In genomic region chr1:78114034-78114956, GRCh38 we compare ENCODE assay signal across 9 cellular contexts.
DNase-seq lines count a peak whose midpoint lies in the region; ATAC-seq, FAIRE-seq and TF ChIP-seq lines count a peak whose summit lies in the region.
"Had no signal": no experiment of that assay in that cellular context is flagged by ENCODE, and none has a peak within 500 bp of the region (broad histone marks: within the 10 kb centered on the region; RNA-seq: fewer than 3 reads in every experiment).

No MANE protein-coding gene starts in this region.

- intact Hi-C loops in body of pancreas (cut with DNase I), result loop anchor here (10.0 kb wide), 2 partner anchors 59 to 149 kb away; no protein-coding TSS in a partner anchor

- CTCF ChIA-PET in A549 (lab: Yijun Ruan, JAX) (interaction anchor here (0.6 to 3.3 kb wide), 36 partner anchors 12 to 391 kb away, joined by 3 to 57 read pairs (median 4); partner anchors contain the start of genes DNAJB4 and FUBP1), T-cell (lab: Charles Lee) (interaction anchor here (0.6 to 2.2 kb wide), 33 partner anchors 9 to 1876 kb away, joined by 3 to 18 read pairs (median 4); partner anchors contain the start of genes DNAJB4 (in 2 of the 2), FUBP1 (in 1 of the 2) and MIGA1 (in 1 of the 2))

- H3K4me3 ChIP-seq in A549 (no peak overlapping the region), body of pancreas (no peak overlapping the region), iPS DF 6.9 (ENCODE audit: low read length) (no peak overlapping the region)

- ATAC-seq in A549 (peak; percentile 86 to 88), GM18499 (IDR thresholded peaks at IDR 0.05; ENCODE audit: insufficient read depth, unreplicated experiment) (peak; percentile 78), HG02870 (IDR thresholded peaks at IDR 0.05; ENCODE audit: unreplicated experiment) (peak; percentile 90), T-cell (replicated peaks in 1 of 4) (peak; percentile 79 to 90 (median 84)), body of pancreas (peak; percentile 91)

- no peak overlapping the region for H3K27ac Mint-ChIP-seq in T-cell
- H3K27ac Mint-ChIP-seq: stimulated activated naive CD8-positive, alpha-beta T cell treated with anti-CD3 and anti-CD28 coated beads, Interleukin-15, Interleukin-2, amounts not matched to agents 100 ng/mL and 50 ng/mL, for 24 hours had no signal

- peak overlapping the region; percentile 3 to 40; a peak in 3 of 6 replicates for H3K27ac ChIP-seq in A549
- peak overlapping the region; percentile 9 to 48 (median 39) for H3K27ac ChIP-seq in body of pancreas
- no peak overlapping the region for H3K27ac ChIP-seq in iPS DF 6.9 (ENCODE audit: low read length)

- peak; percentile 48 to 70 for DNase-seq in A549 (ENCODE audit: low read depth in 1 of 2, low spot score in 1 of 2)
- peak; percentile 52 for DNase-seq in NCI-H1417 treated with DMSO at 0.1 percent for 48 hours (lab: John Stamatoyannopoulos, UW)
- peak; percentile 3 to 59 (median 40) for DNase-seq in T-cell
- DNase-seq in body of pancreas, result peak; percentile 63 to 76 (median 71)
- DNase-seq in iPS DF 6.9 (ENCODE audit: low read depth, low spot score), result peak; percentile 31
- peak; percentile 66 for DNase-seq in stimulated activated CD4-positive, alpha-beta T cell treated with anti-CD3 and anti-CD28 coated beads, Interleukin-15, amount 100 ng/mL, for 24 hours

- FAIRE-seq in A549 (lab: Jason Lieb, UNC), result no peak

- TF ChIP-seq CTCF in A549 (IDR thresholded peaks at IDR 0.05) (peak; percentile 97), body of pancreas (IDR thresholded peaks at IDR 0.05) (peak; percentile 69 to 98 (median 97))

- H3K27me3 Mint-ChIP-seq in T-cell, result peaks cover 0 to 3% of the 10 kb centered on the region in 2 donors
- H3K27me3 Mint-ChIP-seq: stimulated activated naive CD8-positive, alpha-beta T cell treated with anti-CD3 and anti-CD28 coated beads, Interleukin-15, Interleukin-2, amounts not matched to agents 100 ng/mL and 50 ng/mL, for 24 hours had no signal

- H3K9me3 ChIP-seq in A549 (no peaks in the 10 kb centered on the region), body of pancreas (no peaks in the 10 kb centered on the region), iPS DF 6.9 (ENCODE audit: control insufficient read depth, insufficient read depth, low read length) (no peaks in the 10 kb centered on the region)

- H3K36me3 ChIP-seq in body of pancreas (replicated peaks in 1 of 2; ENCODE audit: insufficient read depth in 1 of 2, low read depth in 2 of 2) (peaks cover 0 to under 1% of the 10 kb centered on the region in 2 donors), iPS DF 6.9 (ENCODE audit: control insufficient read depth, insufficient read depth, low read length) (no peaks in the 10 kb centered on the region)

- no peak for TF ChIP-seq POLR2A in A549 (IDR thresholded peaks at IDR 0.05; ENCODE audit: low read length)
- TF ChIP-seq POLR2A in body of pancreas (IDR thresholded peaks at IDR 0.05), result no peak

- POLR2A ChIA-PET in A549 (lab: Yijun Ruan, JAX), result interaction anchor here (1.0 to 3.4 kb wide), 2 partner anchors 110 to 135 kb away, joined by 5 to 27 read pairs; partner anchors contain the start of genes DNAJB4 and FUBP1
- POLR2A ChIA-PET in T-cell (lab: Charles Lee), result interaction anchor here (0.5 to 1.1 kb wide), 4 partner anchors 33 to 134 kb away, joined by 3 to 5 read pairs (median 4); partner anchors contain the start of gene DNAJB4 (in 1 of the 2)

- H3K4me2 ChIP-seq in A549, result no peak overlapping the region; the same call in 2 of the 3 replicates

- H3K36me3 Mint-ChIP-seq in T-cell, result no peaks in the 10 kb centered on the region

- no peaks in the 10 kb centered on the region for H3K9me3 Mint-ChIP-seq in T-cell
- H3K9me3 Mint-ChIP-seq: stimulated activated naive CD8-positive, alpha-beta T cell treated with anti-CD3 and anti-CD28 coated beads, Interleukin-15, Interleukin-2, amounts not matched to agents 100 ng/mL and 50 ng/mL, for 24 hours had no signal

- no peak overlapping the region for H3K4me3 Mint-ChIP-seq in T-cell
- H3K4me3 Mint-ChIP-seq: stimulated activated naive CD8-positive, alpha-beta T cell treated with anti-CD3 and anti-CD28 coated beads, Interleukin-15, Interleukin-2, amounts not matched to agents 100 ng/mL and 50 ng/mL, for 24 hours had no signal

- no peaks in the 10 kb centered on the region for H3K4me1 ChIP-seq in A549
- H3K4me1 ChIP-seq in body of pancreas, result peaks cover 6% of the 10 kb centered on the region
- no peaks in the 10 kb centered on the region for H3K4me1 ChIP-seq in iPS DF 6.9 (ENCODE audit: control insufficient read depth, insufficient read depth, low read length)

- H3K4me1 Mint-ChIP-seq in T-cell, result no peaks in the 10 kb centered on the region

- 78% methylated on average over 6 of the region's 9 CpGs for WGBS in A549 (ENCODE audit: missing lambda C conversion rate)
- 65% methylated on average over 9 of the region's 9 CpGs for WGBS in body of pancreas, 2 donors
- WGBS in iPS DF 6.9 (ENCODE audit: insufficient coverage, insufficient read length), result no CpG with 5 or more reads among the region's 9 CpGs

- TF ChIP-seq RAD21 in A549 (conservative IDR thresholded peaks at IDR 0.05 in 1 of 2, IDR thresholded peaks at IDR 0.05 in 1 of 2), result peak; percentile 94 to 96

- H3K27me3 ChIP-seq in body of pancreas, result no peaks in the 10 kb centered on the region
- no peaks in the 10 kb centered on the region for H3K27me3 ChIP-seq in iPS DF 6.9 (ENCODE audit: control insufficient read depth, insufficient read depth, low read length)

- TF ChIP-seq EP300 in A549 (IDR thresholded peaks at IDR 0.05), result no peak

TF ChIP-seq in A549, 52 proteins besides CTCF, POLR2A, EP300 and RAD21:
- no peak for TF ChIP-seq PBX3 (IDR thresholded peaks at IDR 0.05)
- peak; percentile 96 for TF ChIP-seq SMC3 (IDR thresholded peaks at IDR 0.05)
